ENCODE assay signal across 1 cellular context in the genomic region with DNA sequence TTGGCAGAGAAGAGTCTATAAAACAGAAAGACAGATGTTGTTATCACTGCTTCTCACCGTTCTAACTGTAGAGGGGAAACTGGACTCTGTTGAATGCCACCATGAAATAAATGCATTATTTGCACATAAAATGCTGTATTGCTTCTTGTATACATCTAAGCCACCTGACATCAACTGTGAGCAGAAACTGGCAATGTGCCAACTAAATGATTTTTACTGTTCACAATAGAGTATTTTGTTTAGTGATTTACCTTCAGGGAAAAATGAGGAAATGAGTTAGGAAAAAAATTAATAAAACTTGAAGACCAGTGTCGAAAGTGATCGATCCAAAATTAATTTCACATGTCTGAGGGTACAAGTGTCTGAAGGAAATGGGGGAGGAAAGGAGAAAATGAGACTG.
TF ChIP-seq lines count a peak whose summit lies in the region.

No MANE protein-coding gene starts in this region.

TF ChIP-seq in K562, 482 proteins besides CTCF, POLR2A, EP300 and RAD21 (continued from another document):
- TF ChIP-seq, protein P1, sequence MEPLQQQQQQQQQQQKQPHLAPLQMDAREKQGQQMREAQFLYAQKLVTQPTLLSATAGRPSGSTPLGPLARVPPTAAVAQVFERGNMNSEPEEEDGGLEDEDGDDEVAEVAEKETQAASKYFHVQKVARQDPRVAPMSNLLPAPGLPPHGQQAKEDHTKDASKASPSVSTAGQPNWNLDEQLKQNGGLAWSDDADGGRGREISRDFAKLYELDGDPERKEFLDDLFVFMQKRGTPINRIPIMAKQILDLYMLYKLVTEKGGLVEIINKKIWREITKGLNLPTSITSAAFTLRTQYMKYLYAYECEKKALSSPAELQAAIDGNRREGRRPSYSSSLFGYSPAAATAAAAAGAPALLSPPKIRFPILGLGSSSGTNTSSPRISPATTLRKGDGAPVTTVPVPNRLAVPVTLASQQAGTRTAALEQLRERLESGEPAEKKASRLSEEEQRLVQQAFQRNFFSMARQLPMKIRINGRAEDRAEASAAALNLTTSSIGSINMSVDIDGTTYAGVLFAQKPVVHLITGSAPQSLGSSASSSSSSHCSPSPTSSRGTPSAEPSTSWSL (CRISPR knock-in tag; IDR thresholded peaks at IDR 0.05; ENCODE audit: borderline replicate concordance) = no peak
